ENCODE assay signal across 10 cellular contexts in the genomic region with DNA sequence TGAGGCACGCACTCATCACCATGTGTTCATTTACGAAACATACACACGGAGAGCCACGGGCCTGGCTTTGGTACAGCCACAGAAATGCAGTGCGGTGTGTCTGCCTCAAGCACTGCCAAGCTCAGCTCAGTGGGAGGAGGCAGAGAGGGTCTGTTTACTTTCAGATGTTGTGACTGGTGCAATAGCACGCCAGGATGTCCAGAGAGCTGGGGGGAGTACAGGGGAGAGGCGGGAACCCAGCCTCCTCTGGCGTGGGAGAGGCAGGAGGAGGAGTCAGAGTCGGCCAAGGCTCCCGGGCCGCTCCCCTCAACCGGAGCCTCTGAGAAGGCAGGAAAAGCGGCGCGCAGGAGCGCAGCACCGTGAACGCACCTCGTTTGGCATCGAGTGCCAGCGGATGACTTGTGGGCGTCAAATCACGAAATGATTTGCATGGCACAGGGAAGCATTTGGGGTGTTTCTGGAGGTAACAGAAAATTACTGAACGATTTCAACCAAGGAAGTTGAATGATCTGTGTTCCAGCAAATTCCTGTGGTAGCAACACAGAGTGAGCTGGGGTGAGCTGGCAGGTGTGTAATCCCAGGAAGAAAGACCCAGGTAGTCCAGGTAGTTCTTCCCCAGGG.
DNase-seq lines count a peak whose midpoint lies in the region; ATAC-seq, FAIRE-seq and TF ChIP-seq lines count a peak whose summit lies in the region.
"Had no signal": no experiment of that assay in that cellular context is flagged by ENCODE, and none has a peak within 500 bp of the region (broad histone marks: within the 10 kb centered on the region; RNA-seq: fewer than 3 reads in every experiment).

No MANE protein-coding gene starts in this region.

- peaks cover 6% of the 10 kb centered on the region for H3K27me3 Mint-ChIP-seq in activated T-cell treated with anti-CD3 and anti-CD28 coated beads, Interleukin-2, amount 50 U/mL, for 24 hours

- peaks cover 3% of the 10 kb centered on the region for H3K9me3 Mint-ChIP-seq in activated T-cell treated with anti-CD3 and anti-CD28 coated beads, Interleukin-2, amount 50 U/mL, for 24 hours

- TF ChIP-seq RAD21 in HepG2 (CRISPR knock-in tag; IDR thresholded peaks at IDR 0.05) = 0 out of 2 replicates have a peak, but pooled peaks have one; percentile 10

- ATAC-seq in HepG2 = peak; percentile 65
- ATAC-seq in HG03469 (IDR thresholded peaks at IDR 0.05; ENCODE audit: unreplicated experiment) = no peak
- no peak for ATAC-seq in HG02678 (IDR thresholded peaks at IDR 0.05; ENCODE audit: unreplicated experiment)

- peaks cover 7% of the 10 kb centered on the region for H3K4me1 Mint-ChIP-seq in activated T-cell treated with anti-CD3 and anti-CD28 coated beads, Interleukin-2, amount 50 U/mL, for 24 hours (ENCODE audit: low read depth)

- no peaks in the 10 kb centered on the region for H4K20me1 ChIP-seq in HepG2 (ENCODE audit: insufficient read depth, low read length)

- POLR2A ChIA-PET in HepG2 (lab: Yijun Ruan, JAX) = no interaction called here

- H3K79me2 ChIP-seq in HepG2 (ENCODE audit: insufficient read depth, low read length) = no peaks in the 10 kb centered on the region

- peaks cover 0 to 18% of the 10 kb centered on the region in 2 experiments; a peak in 3 of 5 replicates for H3K27me3 ChIP-seq in HepG2 (ENCODE audit: control insufficient read depth in 1 of 2, insufficient read depth in 2 of 2, low read length in 2 of 2)

- TF ChIP-seq EP300 in HepG2 (IDR thresholded peaks at IDR 0.05; ENCODE audit: low read depth in 2 of 2, low read length in 2 of 2) = no peak
- TF ChIP-seq EP300 in HepG2 (CRISPR knock-in tag; IDR thresholded peaks at IDR 0.05; ENCODE audit: borderline replicate concordance) = peak; percentile 55; the same call in 1 of the 2 replicates

- peak overlapping the region in 1 of 3 experiments; percentile 38; a peak in 2 of 6 replicates for H3K4me3 ChIP-seq in HepG2 (replicated peaks in 1 of 3; ENCODE audit: insufficient read depth in 1 of 3, low read depth in 2 of 3, low read length in 3 of 3)
- H3K4me3 ChIP-seq: thoracic aorta had no signal

- BruUV-seq in HepG2 (replicated peaks; lab: Mats Ljungman, UMichigan) = no TSS peak

- H3K4me3 Mint-ChIP-seq in activated T-cell treated with anti-CD3 and anti-CD28 coated beads, Interleukin-2, amount 50 U/mL, for 24 hours = no peak overlapping the region

- H2AFZ ChIP-seq in HepG2 (ENCODE audit: low read length) = no peak overlapping the region

- intact Hi-C loops in HepG2 (cut with micrococcal nuclease; ENCODE audit: unreplicated experiment) = no loop called here

- peaks cover 4 to 14% of the 10 kb centered on the region in 2 experiments; a peak in 3 of 5 replicates for H3K36me3 ChIP-seq in HepG2 (replicated peaks in 1 of 2; ENCODE audit: control insufficient read depth in 1 of 2, insufficient read depth in 2 of 2, low read length in 2 of 2)
- H3K36me3 ChIP-seq: thoracic aorta had no signal

- TF ChIP-seq CTCF in HepG2 (CRISPR knock-in tag; IDR thresholded peaks at IDR 0.05) = 0 out of 2 replicates have a peak, but pooled peaks have one; percentile 20

- WGBS in HepG2 (ENCODE audit: low lambda C conversion rate) = 34% methylated on average over 17 of the region's 24 CpGs

- peaks cover 49% of the 10 kb centered on the region for H3K4me1 ChIP-seq in HepG2 (ENCODE audit: insufficient read depth, low read length)

- peaks cover 8% of the 10 kb centered on the region for H3K36me3 Mint-ChIP-seq in activated T-cell treated with anti-CD3 and anti-CD28 coated beads, Interleukin-2, amount 50 U/mL, for 24 hours (ENCODE audit: low read depth)

- no peak overlapping the region for H3K27ac ChIP-seq in HepG2 (ENCODE audit: extremely low read length, insufficient read depth, low read length)
- H3K27ac ChIP-seq: thoracic aorta had no signal

- TF ChIP-seq POLR2A in HepG2 (IDR thresholded peaks at IDR 0.05; ENCODE audit: insufficient read depth in 1 of 2, low read depth in 2 of 2, low read length in 2 of 2) = peak in 1 of 2 experiments; percentile 30; a peak in 1 of 4 replicates

- CTCF ChIA-PET in HepG2 (lab: Yijun Ruan, JAX; ENCODE audit: low intra/inter-chr PET ratio, low total read pairs) = no interaction called here

- no peak overlapping the region for H3K27ac Mint-ChIP-seq in activated T-cell treated with anti-CD3 and anti-CD28 coated beads, Interleukin-2, amount 50 U/mL, for 24 hours

- FAIRE-seq in HepG2 (lab: Jason Lieb, UNC) = peak; percentile 48
- FAIRE-seq: G401.6 had no signal

- H3K4me2 ChIP-seq in HepG2 (ENCODE audit: low read depth, low read length) = peak overlapping the region; percentile 68

- in situ Hi-C loops in HepG2 (cut with HindIII; ENCODE audit: extremely low pct_ligation_motif_present, low pct_unique_long_range_greater_than_20kb) = no loop called here

- no peaks in the 10 kb centered on the region for H3K9me3 ChIP-seq in HepG2 (ENCODE audit: low read length)
- H3K9me3 ChIP-seq: thoracic aorta had no signal

- no peak overlapping the region for H3K9ac ChIP-seq in HepG2 (ENCODE audit: insufficient read depth, low read depth, low read length)

- peak; percentile 95 for DNase-seq in AG08396 (ENCODE audit: low spot score)
- peak; percentile 91 for DNase-seq in NCI-H1092 treated with DMSO at 0.1 percent for 48 hours (lab: John Stamatoyannopoulos, UW)
- DNase-seq in astrocyte of the hippocampus (ENCODE audit: low read depth, low spot score) = peak; percentile 72
- DNase-seq in HepG2 (ENCODE audit: low spot score) = peak; percentile 80
- DNase-seq in activated T-cell treated with anti-CD3 and anti-CD28 coated beads, Interleukin-2, amount 50 U/mL, for 24 hours = no peak
- no peak for DNase-seq in A172 (ENCODE audit: low spot score)

TF ChIP-seq in HepG2, 621 proteins besides CTCF, POLR2A, EP300 and RAD21 (continues in another document):
- 0 out of 2 replicates have a peak, but pooled peaks have one; percentile 32 for TF ChIP-seq BHLHE40 (IDR thresholded peaks at IDR 0.05; ENCODE audit: low read length)
- TF ChIP-seq, protein P1, sequence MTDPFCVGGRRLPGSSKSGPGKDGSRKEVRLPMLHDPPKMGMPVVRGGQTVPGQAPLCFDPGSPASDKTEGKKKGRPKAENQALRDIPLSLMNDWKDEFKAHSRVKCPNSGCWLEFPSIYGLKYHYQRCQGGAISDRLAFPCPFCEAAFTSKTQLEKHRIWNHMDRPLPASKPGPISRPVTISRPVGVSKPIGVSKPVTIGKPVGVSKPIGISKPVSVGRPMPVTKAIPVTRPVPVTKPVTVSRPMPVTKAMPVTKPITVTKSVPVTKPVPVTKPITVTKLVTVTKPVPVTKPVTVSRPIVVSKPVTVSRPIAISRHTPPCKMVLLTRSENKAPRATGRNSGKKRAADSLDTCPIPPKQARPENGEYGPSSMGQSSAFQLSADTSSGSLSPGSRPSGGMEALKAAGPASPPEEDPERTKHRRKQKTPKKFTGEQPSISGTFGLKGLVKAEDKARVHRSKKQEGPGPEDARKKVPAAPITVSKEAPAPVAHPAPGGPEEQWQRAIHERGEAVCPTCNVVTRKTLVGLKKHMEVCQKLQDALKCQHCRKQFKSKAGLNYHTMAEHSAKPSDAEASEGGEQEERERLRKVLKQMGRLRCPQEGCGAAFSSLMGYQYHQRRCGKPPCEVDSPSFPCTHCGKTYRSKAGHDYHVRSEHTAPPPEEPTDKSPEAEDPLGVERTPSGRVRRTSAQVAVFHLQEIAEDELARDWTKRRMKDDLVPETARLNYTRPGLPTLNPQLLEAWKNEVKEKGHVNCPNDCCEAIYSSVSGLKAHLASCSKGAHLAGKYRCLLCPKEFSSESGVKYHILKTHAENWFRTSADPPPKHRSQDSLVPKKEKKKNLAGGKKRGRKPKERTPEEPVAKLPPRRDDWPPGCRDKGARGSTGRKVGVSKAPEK (CRISPR knock-in tag; IDR thresholded peaks at IDR 0.05; ENCODE audit: borderline replicate concordance) = no peak
- no peak for TF ChIP-seq ZNF598 (CRISPR knock-in tag; IDR thresholded peaks at IDR 0.05; ENCODE audit: borderline replicate concordance)
- peak; percentile 68 for TF ChIP-seq ZNF350 (CRISPR knock-in tag; IDR thresholded peaks at IDR 0.05; ENCODE audit: borderline replicate concordance, low read depth)
- TF ChIP-seq FOXP1 (IDR thresholded peaks at IDR 0.05) = no peak
- TF ChIP-seq FOXP1 (CRISPR knock-in tag; IDR thresholded peaks at IDR 0.05) = peak; percentile 84
- no peak for TF ChIP-seq ZNF12 (CRISPR knock-in tag; IDR thresholded peaks at IDR 0.05)
- TF ChIP-seq KMT2A (CRISPR knock-in tag; IDR thresholded peaks at IDR 0.05) = no peak; the same call in 1 of the 2 replicates
- peak; percentile 91 for TF ChIP-seq CEBPG (CRISPR knock-in tag; IDR thresholded peaks at IDR 0.05)
- TF ChIP-seq HHEX (CRISPR knock-in tag; IDR thresholded peaks at IDR 0.05) = 0 out of 2 replicates have a peak, but pooled peaks have one; percentile 35
- no peak for TF ChIP-seq SOX6 (IDR thresholded peaks at IDR 0.05)
- peak; percentile 58; the same call in 1 of the 2 replicates for TF ChIP-seq SOX6 (CRISPR knock-in tag; IDR thresholded peaks at IDR 0.05)
- TF ChIP-seq, protein P2, sequence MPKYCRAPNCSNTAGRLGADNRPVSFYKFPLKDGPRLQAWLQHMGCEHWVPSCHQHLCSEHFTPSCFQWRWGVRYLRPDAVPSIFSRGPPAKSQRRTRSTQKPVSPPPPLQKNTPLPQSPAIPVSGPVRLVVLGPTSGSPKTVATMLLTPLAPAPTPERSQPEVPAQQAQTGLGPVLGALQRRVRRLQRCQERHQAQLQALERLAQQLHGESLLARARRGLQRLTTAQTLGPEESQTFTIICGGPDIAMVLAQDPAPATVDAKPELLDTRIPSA (CRISPR knock-in tag; IDR thresholded peaks at IDR 0.05; ENCODE audit: borderline replicate concordance) = no peak
- no peak for TF ChIP-seq FOXK2 (IDR thresholded peaks at IDR 0.05)
- no peak for TF ChIP-seq IKZF4 (CRISPR knock-in tag; IDR thresholded peaks at IDR 0.05; ENCODE audit: borderline replicate concordance, low read depth, not compliant biosample characterization)
- no peak for TF ChIP-seq HDAC1 (CRISPR knock-in tag; IDR thresholded peaks at IDR 0.05)
- TF ChIP-seq, protein P3, sequence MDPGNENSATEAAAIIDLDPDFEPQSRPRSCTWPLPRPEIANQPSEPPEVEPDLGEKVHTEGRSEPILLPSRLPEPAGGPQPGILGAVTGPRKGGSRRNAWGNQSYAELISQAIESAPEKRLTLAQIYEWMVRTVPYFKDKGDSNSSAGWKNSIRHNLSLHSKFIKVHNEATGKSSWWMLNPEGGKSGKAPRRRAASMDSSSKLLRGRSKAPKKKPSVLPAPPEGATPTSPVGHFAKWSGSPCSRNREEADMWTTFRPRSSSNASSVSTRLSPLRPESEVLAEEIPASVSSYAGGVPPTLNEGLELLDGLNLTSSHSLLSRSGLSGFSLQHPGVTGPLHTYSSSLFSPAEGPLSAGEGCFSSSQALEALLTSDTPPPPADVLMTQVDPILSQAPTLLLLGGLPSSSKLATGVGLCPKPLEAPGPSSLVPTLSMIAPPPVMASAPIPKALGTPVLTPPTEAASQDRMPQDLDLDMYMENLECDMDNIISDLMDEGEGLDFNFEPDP (CRISPR knock-in tag; conservative IDR thresholded peaks at IDR 0.05) = no peak
- no peak for TF ChIP-seq MYNN (CRISPR knock-in tag; IDR thresholded peaks at IDR 0.05; ENCODE audit: low read depth)
- TF ChIP-seq CEBPB (IDR thresholded peaks at IDR 0.05; ENCODE audit: borderline replicate concordance, low read depth, low read length) = peak; percentile 79

Comparison
In these comparisons a context has a peak if more than half of its experiments do, and no peak if none do; other contexts are left out.
1. DNase-seq: peak in AG08396 (single experiment), NCI-H1092 treated with DMSO at 0.1 percent for 48 hours (single experiment), astrocyte of the hippocampus (single experiment) and HepG2 (single experiment); none in activated T-cell treated with anti-CD3 and anti-CD28 coated beads, Interleukin-2, amount 50 U/mL, for 24 hours (single experiment) and A172 (single experiment).